ENCODE assay signal across 9 cellular contexts in genomic region chr12:123767613-123768012, GRCh38. TPM values are rescaled to one million over a fixed set of nuclear protein-coding genes. Genes with fewer than 3 reads are reported as not detected.
DNase-seq lines count a peak whose midpoint lies in the region; ATAC-seq, FAIRE-seq and TF ChIP-seq lines count a peak whose summit lies in the region.
"Had no signal": no experiment of that assay in that cellular context is flagged by ENCODE, and none has a peak within 500 bp of the region (broad histone marks: within the 10 kb centered on the region; RNA-seq: fewer than 3 reads in every experiment).

No MANE protein-coding gene starts in this region.

- in situ Hi-C loops in GM12878 (cut with MboI), result no loop called here

- CTCF ChIA-PET in GM12878 (lab: Yijun Ruan, JAX), result no interaction called here

- H3K4me1 ChIP-seq in GM12878 (ENCODE audit: control insufficient read depth, insufficient read depth, low read length) (peaks cover 9% of the 10 kb centered on the region), smooth muscle cell (ENCODE audit: low read depth) (no peaks in the 10 kb centered on the region)

- DNase-seq in GM12892 (ENCODE audit: insufficient read length) (no peak), GM12878 (ENCODE audit: low read depth, low spot score) (peak; percentile 78), NCI-H748 (lab: John Stamatoyannopoulos, UW; ENCODE audit: unreplicated experiment) (no peak), occipital lobe (lab: John Stamatoyannopoulos, UW) (no peak), smooth muscle cell (lab: John Stamatoyannopoulos, UW; ENCODE audit: unreplicated experiment) (no peak), Ammon's horn (ENCODE audit: low spot score) (no peak)
- DNase-seq: brain microvascular endothelial cell had no signal

- TF ChIP-seq CTCF in GM12878 (IDR thresholded peaks at IDR 0.05 in 2 of 3, conservative IDR thresholded peaks at IDR 0.05 in 1 of 3; ENCODE audit: control insufficient read depth in 2 of 3, extremely low read depth in 1 of 3, insufficient read depth in 1 of 3, low read depth in 3 of 3, low read length in 3 of 3) (no peak), smooth muscle cell (IDR thresholded peaks at IDR 0.05; ENCODE audit: borderline replicate concordance, insufficient read depth, poor library complexity, severe bottlenecking) (no peak)

- peak in 1 of 2 experiments; percentile 38; a peak in 1 of 4 replicates for TF ChIP-seq EP300 in GM12878 (IDR thresholded peaks at IDR 0.05; ENCODE audit: borderline replicate concordance in 1 of 2, control insufficient read depth in 1 of 2, low read depth in 2 of 2, low read length in 2 of 2)

- H2AFZ ChIP-seq in GM12878 (ENCODE audit: control insufficient read depth, low read depth, low read length), result peak overlapping the region; percentile 59
- no peak overlapping the region for H2AFZ ChIP-seq in smooth muscle cell (ENCODE audit: low read depth)

- BruUV-seq in GM12878 (replicated peaks; lab: Mats Ljungman, UMichigan), result no TSS peak

- no peaks in the 10 kb centered on the region for H3F3A ChIP-seq in smooth muscle cell (ENCODE audit: low read depth)

- H3K27ac ChIP-seq in GM12878 (ENCODE audit: control insufficient read depth, insufficient read depth) (no peak overlapping the region), smooth muscle cell (ENCODE audit: low read depth) (no peak overlapping the region)
- H3K27ac ChIP-seq: brain microvascular endothelial cell had no signal

- SMC1A ChIA-PET in GM12878 (lab: Charles Lee; ENCODE audit: uncharacterized antibody, unreplicated experiment), result no interaction called here

- H3K9ac ChIP-seq in GM12878 (ENCODE audit: control insufficient read depth, insufficient read depth, low read length), result no peak overlapping the region
- H3K9ac ChIP-seq in smooth muscle cell (ENCODE audit: low read depth), result no peak overlapping the region

- H3K9me3 ChIP-seq in GM12878 (replicated peaks; ENCODE audit: control insufficient read depth, insufficient read depth, low read length) (no peaks in the 10 kb centered on the region; the same call in 2 of the 3 replicates), smooth muscle cell (replicated peaks; ENCODE audit: low read depth) (no peaks in the 10 kb centered on the region)

- H4K20me1 ChIP-seq in GM12878 (ENCODE audit: control insufficient read depth, insufficient read depth) (no peaks in the 10 kb centered on the region), smooth muscle cell (ENCODE audit: low read depth) (no peaks in the 10 kb centered on the region)

- POLR2A ChIA-PET in GM12878 (lab: Charles Lee), result no interaction called here

- TF ChIP-seq RAD21 in GM12878 (IDR thresholded peaks at IDR 0.05; ENCODE audit: insufficient read depth, low read depth, low read length), result no peak

- H3K4me3 ChIP-seq in GM12878, result no peak overlapping the region
- no peak overlapping the region for H3K4me3 ChIP-seq in smooth muscle cell

- H3K36me3 ChIP-seq in GM12878 (ENCODE audit: control insufficient read depth in 2 of 2, insufficient read depth in 2 of 2, low read length in 1 of 2), result no peaks in the 10 kb centered on the region
- H3K36me3 ChIP-seq in smooth muscle cell (ENCODE audit: low read depth), result no peaks in the 10 kb centered on the region
- H3K36me3 ChIP-seq: brain microvascular endothelial cell had no signal

- TF ChIP-seq POLR2A in GM12892 (IDR thresholded peaks at IDR 0.05; ENCODE audit: low read depth, low read length), result no peak
- TF ChIP-seq POLR2A in GM12878 (IDR thresholded peaks at IDR 0.05; ENCODE audit: low read depth, low read length), result no peak

- H3K27me3 ChIP-seq in GM12878 (replicated peaks in 1 of 2; ENCODE audit: control insufficient read depth in 2 of 2, insufficient read depth in 2 of 2, low read length in 1 of 2), result no peaks in the 10 kb centered on the region
- peaks cover 24% of the 10 kb centered on the region for H3K27me3 ChIP-seq in smooth muscle cell (ENCODE audit: low read depth)

- RAD21 ChIA-PET in GM12878 (lab: Charles Lee; ENCODE audit: unreplicated experiment), result no interaction called here

- peak overlapping the region; percentile 40 for H3K4me2 ChIP-seq in GM12878 (ENCODE audit: control insufficient read depth, insufficient read depth)
- H3K4me2 ChIP-seq in smooth muscle cell, result no peak overlapping the region

- ATAC-seq in GM19468 (IDR thresholded peaks at IDR 0.05; ENCODE audit: extremely low read depth, unreplicated experiment) (peak; percentile 70), HG03354 (IDR thresholded peaks at IDR 0.05; ENCODE audit: poor library complexity, severe bottlenecking, unreplicated experiment) (peak; percentile 92), GM12878 (peak; percentile 99)

- H3K79me2 ChIP-seq in GM12878 (ENCODE audit: control insufficient read depth, insufficient read depth, low read length), result no peaks in the 10 kb centered on the region
- H3K79me2 ChIP-seq in smooth muscle cell (ENCODE audit: low read depth), result no peaks in the 10 kb centered on the region

- intact Hi-C loops in GM12878 (cut with micrococcal nuclease; ENCODE audit: unreplicated experiment), result no loop called here

- peak; percentile 85 for FAIRE-seq in GM12892 (lab: Jason Lieb, UNC)
- FAIRE-seq in GM12878 (lab: Jason Lieb, UNC), result peak; percentile 74

- under 1% methylated on average over 9 of the region's 9 CpGs for WGBS in GM12878 (ENCODE audit: insufficient coverage, insufficient replicate concordance, low lambda C conversion rate, missing lambda C conversion rate)
- WGBS in smooth muscle cell (ENCODE audit: low lambda C conversion rate), result 90% methylated on average over 9 of the region's 9 CpGs

TF ChIP-seq in GM12878, 131 proteins besides CTCF, POLR2A, EP300 and RAD21 (continues in another document):
- TF ChIP-seq TAF1 (IDR thresholded peaks at IDR 0.05; ENCODE audit: borderline replicate concordance, low read depth, low read length) (no peak), TCF3 (IDR thresholded peaks at IDR 0.05; ENCODE audit: borderline replicate concordance, insufficient read depth, low read depth, low read length) (0 out of 2 replicates have a peak, but pooled peaks have one; percentile 20), ZNF384 (IDR thresholded peaks at IDR 0.05; ENCODE audit: borderline replicate concordance, low read depth, low read length) (no peak), MYC (IDR thresholded peaks at IDR 0.05; ENCODE audit: insufficient read depth, insufficient read length, insufficient replicate concordance, low read length, severe bottlenecking) (no peak), HDGF (IDR thresholded peaks at IDR 0.05) (no peak), CHD2 (IDR thresholded peaks at IDR 0.05; ENCODE audit: borderline replicate concordance, low read depth, low read length) (no peak)

RNA-seq across cellular contexts. Expression of gene DNAH10, which starts 5.5 kb away (rescaled TPM):
- 0.08 TPM for polyA plus RNA-seq in GM12892 (2012; ENCODE audit: missing spikeins)
- 0.44 and 0.86 TPM in 2 replicates for total RNA-seq in GM12878 (2013; cell fraction: nucleolus; rRNA removed)
- total RNA-seq in GM12878 (2014; rRNA removed) (0.05 and 0.06 TPM in 2 replicates), GM12878 (2014; rRNA removed; fragmentation: Illumina TruSeq; extraction: Trizol) (0.04 and 0.09 TPM in 2 replicates), GM12878 (2021) (0.18 and 0.53 TPM in 2 replicates), occipital lobe (22.6 TPM), smooth muscle cell (1.2 and 1.5 TPM in 2 replicates)
- polyA plus RNA-seq in GM12878 (2011; ENCODE audit: low read depth), result not detected
- polyA plus RNA-seq in GM12878 (2011; rRNA removed) (0.01 and 0.06 TPM in 2 replicates), GM12878 (2014; fragmentation: Illumina TruSeq; extraction: Trizol) (0.03 and 0.06 TPM in 2 replicates), GM12878 (2014; fragmentation: Nextera tagmentation; extraction: Ambion mirVana) (under 1 TPM; 0.04 to 0.05 TPM), GM12878 (2014; rRNA removed) (0.05 and 0.10 TPM in 2 replicates), GM12878 (2016; fragmentation: Nextera tagmentation; extraction: Ambion mirVana) (under 1 TPM; 0.05 to 0.32 TPM), smooth muscle cell (1.1 and 2.2 TPM in 2 replicates)
- polyA plus RNA-seq in GM12878 (2011; cell fraction: cytosol; rRNA removed), result 0.03 TPM in 2 replicates
- 0.15 and 0.16 TPM in 2 replicates for polyA plus RNA-seq in GM12878 (2011; cell fraction: nucleus; rRNA removed)
- polyA plus RNA-seq in GM12878 (2012), result 0.03 and 0.10 TPM in 2 replicates
- polyA minus RNA-seq in GM12878 (2011; rRNA and poly(A)+ RNA removed), result 0.10 TPM in 1 of 2 replicates, not detected in the other
- polyA minus RNA-seq in GM12878 (2011; cell fraction: cytosol; rRNA and poly(A)+ RNA removed), result not detected in 2 replicates
- 0.12 and 0.19 TPM in 2 replicates for polyA minus RNA-seq in GM12878 (2011; cell fraction: nucleus; rRNA and poly(A)+ RNA removed)

RNA-seq across cellular contexts. Expression of gene ATP6V0A2, which starts 55.5 kb away (rescaled TPM):
- 24.7 TPM for polyA plus RNA-seq in GM12892 (2012; ENCODE audit: missing spikeins)
- total RNA-seq in GM12878 (2013; cell fraction: nucleolus; rRNA removed), result 151 and 172 TPM in 2 replicates
- 51.1 and 53.8 TPM in 2 replicates for total RNA-seq in GM12878 (2014; rRNA removed)
- total RNA-seq in GM12878 (2014; rRNA removed; fragmentation: Illumina TruSeq; extraction: Trizol), result 28.3 and 28.9 TPM in 2 replicates
- total RNA-seq in GM12878 (2021), result 50.3 and 52.3 TPM in 2 replicates
- polyA plus RNA-seq in GM12878 (2011; ENCODE audit: low read depth), result 9.5 TPM
- polyA plus RNA-seq in GM12878 (2011; rRNA removed), result 47.9 and 49.6 TPM in 2 replicates
- 29.6 and 34.3 TPM in 2 replicates for polyA plus RNA-seq in GM12878 (2011; cell fraction: cytosol; rRNA removed)
- polyA plus RNA-seq in GM12878 (2011; cell fraction: nucleus; rRNA removed), result 48.8 and 49.0 TPM in 2 replicates
- 16.5 and 19.2 TPM in 2 replicates for polyA plus RNA-seq in GM12878 (2012)
- 32.3 and 41.0 TPM in 2 replicates for polyA plus RNA-seq in GM12878 (2014; fragmentation: Illumina TruSeq; extraction: Trizol)
- 10 to 100 TPM in 1 of 2 experiments, 1 to 10 TPM in 1; 9.2 to 17.7 TPM for polyA plus RNA-seq in GM12878 (2014; fragmentation: Nextera tagmentation; extraction: Ambion mirVana)
- polyA plus RNA-seq in GM12878 (2014; rRNA removed), result 35.0 and 41.4 TPM in 2 replicates
- 10 to 100 TPM; 36.7 to 39.9 TPM for polyA plus RNA-seq in GM12878 (2016; fragmentation: Nextera tagmentation; extraction: Ambion mirVana)
- 69.7 and 75.3 TPM in 2 replicates for polyA minus RNA-seq in GM12878 (2011; rRNA and poly(A)+ RNA removed)
- 17.8 and 21.3 TPM in 2 replicates for polyA minus RNA-seq in GM12878 (2011; cell fraction: cytosol; rRNA and poly(A)+ RNA removed)
- polyA minus RNA-seq in GM12878 (2011; cell fraction: nucleus; rRNA and poly(A)+ RNA removed), result 24.5 and 34.2 TPM in 2 replicates
- 32.4 TPM for total RNA-seq in occipital lobe
- 17.4 and 23.8 TPM in 2 replicates for total RNA-seq in smooth muscle cell
- 12.0 and 12.6 TPM in 2 replicates for polyA plus RNA-seq in smooth muscle cell
